Comparison of ENCODE assay signal across 8 cellular contexts in the genomic region with DNA sequence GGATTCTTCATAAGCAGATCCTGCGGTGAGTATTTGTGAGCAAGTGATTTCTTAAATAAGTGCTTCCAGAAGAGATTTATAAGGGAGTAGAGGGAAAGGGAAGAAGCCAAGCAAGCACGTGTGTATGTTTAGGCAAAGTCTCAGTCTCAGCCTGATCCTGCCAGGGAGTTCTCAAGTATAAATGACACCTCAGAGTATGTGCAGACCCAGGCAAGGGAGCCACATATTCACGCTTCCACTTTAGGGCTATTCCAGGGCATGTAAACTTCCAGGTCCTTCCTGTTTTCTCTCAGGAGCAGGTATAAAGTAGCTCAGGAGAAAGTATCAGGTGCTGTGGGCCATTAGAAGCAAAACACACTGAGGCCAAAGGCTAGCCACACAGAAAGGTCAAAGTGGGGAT. TPM values are rescaled to one million over a fixed set of nuclear protein-coding genes. Genes with fewer than 3 reads are reported as not detected.
"Had no signal": no experiment of that assay in that cellular context is flagged by ENCODE, and none has a peak within 500 bp of the region (broad histone marks: within the 10 kb centered on the region; RNA-seq: fewer than 3 reads in every experiment).

No MANE protein-coding gene starts in this region.

- H3K27me3 Mint-ChIP-seq: IgD-negative memory B cell had no signal

- ATAC-seq: HepG2, K562 had no signal

- H3K27ac Mint-ChIP-seq: IgD-negative memory B cell had no signal

- H3K4me3 Mint-ChIP-seq: IgD-negative memory B cell had no signal

- H3K4me1 Mint-ChIP-seq: IgD-negative memory B cell had no signal

- H3K36me3 Mint-ChIP-seq: IgD-negative memory B cell had no signal

- DNase-seq: IMR-90, KBM-7, KG1 had no signal

RNA-seq across cellular contexts. Expression of gene SPATA31D1, which starts 22.6 kb away (rescaled TPM):
- total RNA-seq: HepG2, HT-29, HT1080, IMR-90, K562 had no signal
- polyA plus RNA-seq: HepG2, IgD-negative memory B cell, IMR-90, K562 had no signal
